ENCODE assay signal across 8 cellular contexts in genomic region chr5:14269395-14269794, GRCh38.
DNase-seq lines count a peak whose midpoint lies in the region; ATAC-seq and TF ChIP-seq lines count a peak whose summit lies in the region.

No MANE protein-coding gene starts in this region.

- peak overlapping the region; percentile 86 for H3K27ac ChIP-seq in left ventricle myocardium inferior (replicated peaks)

- H3K36me3 Mint-ChIP-seq in chondrocyte (ENCODE audit: low read depth) = peaks cover 2% of the 10 kb centered on the region
- no peaks in the 10 kb centered on the region for H3K36me3 Mint-ChIP-seq in mesothelial cell of epicardium

- no peaks in the 10 kb centered on the region for H3K27me3 Mint-ChIP-seq in chondrocyte (ENCODE audit: low read depth)
- H3K27me3 Mint-ChIP-seq in mesothelial cell of epicardium (ENCODE audit: low read depth) = no peaks in the 10 kb centered on the region

- H3K27me3 ChIP-seq in left ventricle myocardium inferior (ENCODE audit: low read depth) = no peaks in the 10 kb centered on the region

- TF ChIP-seq CTCF in left ventricle myocardium inferior (IDR thresholded peaks at IDR 0.05; ENCODE audit: borderline replicate concordance) = no peak
- no peak for TF ChIP-seq CTCF in chondrocyte (IDR thresholded peaks at IDR 0.05)
- no peak for TF ChIP-seq CTCF in mesothelial cell of epicardium (IDR thresholded peaks at IDR 0.05; ENCODE audit: unreplicated experiment)

- H3K4me3 Mint-ChIP-seq in chondrocyte (ENCODE audit: unreplicated experiment) (no peak overlapping the region), mesothelial cell of epicardium (no peak overlapping the region)

- H3K4me3 ChIP-seq in left ventricle myocardium inferior = no peak overlapping the region

- H3K27ac Mint-ChIP-seq in chondrocyte (ENCODE audit: unreplicated experiment) (peak overlapping the region; percentile 98), mesothelial cell of epicardium (peak overlapping the region; percentile 68)

- H3K9me3 ChIP-seq in left ventricle myocardium inferior (replicated peaks) = no peaks in the 10 kb centered on the region

- peaks cover 79% of the 10 kb centered on the region for H3K4me1 ChIP-seq in left ventricle myocardium inferior

- H3K9me3 Mint-ChIP-seq in chondrocyte (ENCODE audit: low read depth) = no peaks in the 10 kb centered on the region
- no peaks in the 10 kb centered on the region for H3K9me3 Mint-ChIP-seq in mesothelial cell of epicardium

- no peak for ATAC-seq in Right ventricle myocardium inferior
- ATAC-seq in HG03280 (IDR thresholded peaks at IDR 0.05; ENCODE audit: unreplicated experiment) = no peak

- H3K4me1 Mint-ChIP-seq in chondrocyte (ENCODE audit: low read depth) = peaks cover 73% of the 10 kb centered on the region
- H3K4me1 Mint-ChIP-seq in mesothelial cell of epicardium = peaks cover 48% of the 10 kb centered on the region

- intact Hi-C loops in left ventricle myocardium inferior (cut with micrococcal nuclease) (loop anchor here (10.0 kb wide), 1 partner anchor 115 kb away; no protein-coding TSS in a partner anchor), Right ventricle myocardium inferior (cut with DNase I) (no loop called here)

- peaks cover 4% of the 10 kb centered on the region for H3K36me3 ChIP-seq in left ventricle myocardium inferior

- DNase-seq in left ventricle myocardium inferior (no peak), Right ventricle myocardium inferior (ENCODE audit: missing footprints) (no peak), chondrocyte (ENCODE audit: low spot score) (no peak), mesothelial cell of epicardium (ENCODE audit: low spot score in 2 of 2, unreplicated experiment in 2 of 2) (no peak), putamen (ENCODE audit: low spot score) (no peak), HT-29 (ENCODE audit: low spot score) (no peak), dedifferentiated amniotic fluid mesenchymal stem cell (ENCODE audit: extremely low spot score) (no peak)
